29 cellular contexts compared by ENCODE assay signal in the genomic region with DNA sequence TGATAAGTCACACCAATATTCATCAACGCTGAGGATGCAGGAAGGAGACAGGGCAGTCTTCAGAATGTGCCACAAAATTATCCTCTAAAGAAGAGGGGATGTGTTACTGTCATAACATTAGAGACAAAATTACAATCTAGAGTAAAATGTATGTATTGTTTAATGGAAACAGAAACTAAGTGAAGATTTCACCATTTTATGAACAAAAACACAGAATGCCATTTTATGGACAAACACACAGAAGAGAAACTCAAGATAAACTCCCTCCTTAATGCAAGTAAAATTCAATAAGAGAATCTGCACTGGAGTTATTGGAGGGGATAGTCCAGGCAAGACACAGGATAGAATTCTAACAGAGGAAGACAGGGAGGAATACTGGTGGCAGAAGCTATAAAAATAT.
DNase-seq lines count a peak whose midpoint lies in the region; ATAC-seq and TF ChIP-seq lines count a peak whose summit lies in the region.
"Had no signal": no experiment of that assay in that cellular context is flagged by ENCODE, and none has a peak within 500 bp of the region (broad histone marks: within the 10 kb centered on the region; RNA-seq: fewer than 3 reads in every experiment).

No MANE protein-coding gene starts in this region.

- H3K9me3 Mint-ChIP-seq in activated CD8-positive, alpha-beta T cell treated with anti-CD3 and anti-CD28 coated beads for 36 hours: no peaks in the 10 kb centered on the region
- no peaks in the 10 kb centered on the region for H3K9me3 Mint-ChIP-seq in activated CD8-positive, alpha-beta T cell treated with anti-CD3 and anti-CD28 coated beads, Interleukin-2, amount 10 ng/mL, durations not matched to agents 7 days and 5 days (ENCODE audit: insufficient read depth)
- no peaks in the 10 kb centered on the region for H3K9me3 Mint-ChIP-seq in GM23338
- H3K9me3 Mint-ChIP-seq in brain: no peaks in the 10 kb centered on the region
- H3K9me3 Mint-ChIP-seq in naive B cell: no peaks in the 10 kb centered on the region
- H3K9me3 Mint-ChIP-seq: activated CD4-positive, alpha-beta T cell treated with anti-CD3 and anti-CD28 coated beads, Interleukin-2, amount 10 ng/mL, durations not matched to agents 24 days and 14 days had no signal

- H3K79me2 ChIP-seq in GM23338 (replicated peaks; ENCODE audit: insufficient read depth): peaks cover 13% of the 10 kb centered on the region

- no peak overlapping the region for H2AFZ ChIP-seq in GM23338

- H3K27me3 ChIP-seq in GM23338 (ENCODE audit: insufficient read depth): no peaks in the 10 kb centered on the region
- H3K27me3 ChIP-seq: neutrophil had no signal

- peaks cover 29% of the 10 kb centered on the region for H3K4me1 ChIP-seq in GM23338 (ENCODE audit: insufficient read depth)
- H3K4me1 ChIP-seq: prostate gland had no signal

- no peak overlapping the region for H3K4me3 ChIP-seq in GM23338
- H3K4me3 ChIP-seq: lung, prostate gland, thoracic aorta had no signal

- H3K4me2 ChIP-seq in GM23338: no peak overlapping the region
- H3K4me2 ChIP-seq: KMS-11 had no signal

- H4K20me1 ChIP-seq in GM23338 (replicated peaks; ENCODE audit: insufficient read depth): no peaks in the 10 kb centered on the region

- ATAC-seq in activated CD8-positive, alpha-beta T cell treated with anti-CD3 and anti-CD28 coated beads for 36 hours: no peak
- no peak for ATAC-seq in activated CD8-positive, alpha-beta T cell treated with anti-CD3 and anti-CD28 coated beads, Interleukin-2, amount 10 ng/mL, durations not matched to agents 7 days and 5 days
- ATAC-seq in GM23338 (no peak), naive B cell (ENCODE audit: low read depth in 2 of 2) (no peak), left ventricle myocardium superior (no peak), GM21737 (IDR thresholded peaks at IDR 0.05; ENCODE audit: unreplicated experiment) (no peak)
- ATAC-seq: HCT116, Panc1 had no signal

- H3K27ac ChIP-seq in GM23338 (ENCODE audit: low read depth): peak overlapping the region; percentile 43; the same call in 1 of the 2 replicates
- H3K27ac ChIP-seq: KMS-11, neutrophil, prostate gland, thoracic aorta had no signal

- no peaks in the 10 kb centered on the region for H3K9me2 ChIP-seq in GM23338 (ENCODE audit: insufficient read depth)

- H3K36me3 ChIP-seq in GM23338 (ENCODE audit: insufficient read depth): no peaks in the 10 kb centered on the region
- H3K36me3 ChIP-seq: prostate gland, thoracic aorta had no signal

- no peak for DNase-seq in activated CD8-positive, alpha-beta T cell treated with anti-CD3 and anti-CD28 coated beads for 36 hours
- no peak for DNase-seq in activated CD8-positive, alpha-beta T cell treated with anti-CD3 and anti-CD28 coated beads, Interleukin-2, amount 10 ng/mL, durations not matched to agents 7 days and 5 days
- no peak for DNase-seq in GM23338 (ENCODE audit: low spot score)
- DNase-seq in naive B cell: no peak
- no peak for DNase-seq in iPS-NIHi7 (ENCODE audit: extremely low spot score)
- DNase-seq in left ventricle myocardium superior: no peak
- DNase-seq: activated CD4-positive, alpha-beta T cell treated with anti-CD3 and anti-CD28 coated beads, Interleukin-2, amount 10 ng/mL, durations not matched to agents 24 days and 14 days; activated effector memory CD4-positive, alpha-beta T cell treated with anti-CD3 and anti-CD28 coated beads, Interleukin-2, amount 50 U/mL, for 16 hours; AML-193; DMS153; effector CD4-positive, alpha-beta T cell; erythroblast; GF-D8; head of caudate nucleus; NCI-H1417; NCI-H2029 treated with DMSO at 0.1 percent for 48 hours; NCI-H2227 treated with DMSO at 0.1 percent for 48 hours; NCI-H69; SHP77; stimulated activated naive CD4-positive, alpha-beta T cell had no signal

- H3F3A ChIP-seq in GM23338 (replicated peaks; ENCODE audit: low read depth): no peaks in the 10 kb centered on the region

- peak overlapping the region; percentile 51 for H3K27ac Mint-ChIP-seq in activated CD8-positive, alpha-beta T cell treated with anti-CD3 and anti-CD28 coated beads for 36 hours
- no peak overlapping the region for H3K27ac Mint-ChIP-seq in activated CD8-positive, alpha-beta T cell treated with anti-CD3 and anti-CD28 coated beads, Interleukin-2, amount 10 ng/mL, durations not matched to agents 7 days and 5 days
- peak overlapping the region; percentile 97 for H3K27ac Mint-ChIP-seq in GM23338
- H3K27ac Mint-ChIP-seq in brain: peak overlapping the region in 4 of 5 experiments; percentile 89 to 95 (median 92)
- peak overlapping the region in 4 of 6 donors; percentile 5 to 78 (median 22) for H3K27ac Mint-ChIP-seq in naive B cell
- H3K27ac Mint-ChIP-seq: activated CD4-positive, alpha-beta T cell treated with anti-CD3 and anti-CD28 coated beads, Interleukin-2, amount 10 ng/mL, durations not matched to agents 24 days and 14 days had no signal

- intact Hi-C loops in activated CD8-positive, alpha-beta T cell treated with anti-CD3 and anti-CD28 coated beads for 36 hours (cut with micrococcal nuclease): no loop called here
- intact Hi-C loops in left ventricle myocardium superior (cut with micrococcal nuclease): no loop called here

- POLR2A ChIA-PET in activated CD8-positive, alpha-beta T cell treated with anti-CD3 and anti-CD28 coated beads for 36 hours (lab: Charles Lee): no interaction called here
- POLR2A ChIA-PET in activated CD8-positive, alpha-beta T cell treated with anti-CD3 and anti-CD28 coated beads, Interleukin-2, amount 10 ng/mL, durations not matched to agents 7 days and 5 days (lab: Charles Lee): no interaction called here

- CTCF ChIA-PET in activated CD8-positive, alpha-beta T cell treated with anti-CD3 and anti-CD28 coated beads for 36 hours (lab: Charles Lee): interaction anchor here (1.0 kb wide), 2 partner anchors 20 to 21 kb away, joined by 4 to 5 read pairs; no protein-coding TSS in a partner anchor
- CTCF ChIA-PET in activated CD8-positive, alpha-beta T cell treated with anti-CD3 and anti-CD28 coated beads, Interleukin-2, amount 10 ng/mL, durations not matched to agents 7 days and 5 days (lab: Charles Lee): interaction anchor here (1.0 to 4.6 kb wide), 2 partner anchors 20 to 21 kb away, joined by 6 to 32 read pairs; no protein-coding TSS in a partner anchor

- no peaks in the 10 kb centered on the region for H3K27me3 Mint-ChIP-seq in activated CD8-positive, alpha-beta T cell treated with anti-CD3 and anti-CD28 coated beads for 36 hours
- H3K27me3 Mint-ChIP-seq in activated CD8-positive, alpha-beta T cell treated with anti-CD3 and anti-CD28 coated beads, Interleukin-2, amount 10 ng/mL, durations not matched to agents 7 days and 5 days (ENCODE audit: low read depth): no peaks in the 10 kb centered on the region
- H3K27me3 Mint-ChIP-seq in GM23338 (ENCODE audit: insufficient read depth, low read depth, poor library complexity): peaks cover 2% of the 10 kb centered on the region
- H3K27me3 Mint-ChIP-seq in brain: no peaks in the 10 kb centered on the region
- no peaks in the 10 kb centered on the region for H3K27me3 Mint-ChIP-seq in naive B cell
- H3K27me3 Mint-ChIP-seq: activated CD4-positive, alpha-beta T cell treated with anti-CD3 and anti-CD28 coated beads, Interleukin-2, amount 10 ng/mL, durations not matched to agents 24 days and 14 days had no signal

- peaks cover 27% of the 10 kb centered on the region for H3K4me1 Mint-ChIP-seq in activated CD8-positive, alpha-beta T cell treated with anti-CD3 and anti-CD28 coated beads for 36 hours (ENCODE audit: low read depth)
- H3K4me1 Mint-ChIP-seq in activated CD8-positive, alpha-beta T cell treated with anti-CD3 and anti-CD28 coated beads, Interleukin-2, amount 10 ng/mL, durations not matched to agents 7 days and 5 days (ENCODE audit: low read depth): peaks cover 6% of the 10 kb centered on the region
- peaks cover 37% of the 10 kb centered on the region for H3K4me1 Mint-ChIP-seq in GM23338
- peaks cover 66% of the 10 kb centered on the region for H3K4me1 Mint-ChIP-seq in brain
- H3K4me1 Mint-ChIP-seq in naive B cell: peaks cover 16 to 19% (median 19%) of the 10 kb centered on the region in 3 donors

- no peak for TF ChIP-seq CTCF in activated CD8-positive, alpha-beta T cell treated with anti-CD3 and anti-CD28 coated beads for 36 hours (IDR thresholded peaks at IDR 0.05)
- TF ChIP-seq CTCF in GM23338 (conservative IDR thresholded peaks at IDR 0.05; ENCODE audit: low read depth in 2 of 2) (no peak), brain (conservative IDR thresholded peaks at IDR 0.05) (no peak)

- no peaks in the 10 kb centered on the region for H3K36me3 Mint-ChIP-seq in activated CD8-positive, alpha-beta T cell treated with anti-CD3 and anti-CD28 coated beads for 36 hours (ENCODE audit: low read depth)
- H3K36me3 Mint-ChIP-seq in activated CD8-positive, alpha-beta T cell treated with anti-CD3 and anti-CD28 coated beads, Interleukin-2, amount 10 ng/mL, durations not matched to agents 7 days and 5 days (ENCODE audit: low read depth): no peaks in the 10 kb centered on the region
- H3K36me3 Mint-ChIP-seq in GM23338 (ENCODE audit: low read depth) (no peaks in the 10 kb centered on the region), brain (no peaks in the 10 kb centered on the region), naive B cell (no peaks in the 10 kb centered on the region)

- no peak overlapping the region for H3K4me3 Mint-ChIP-seq in activated CD8-positive, alpha-beta T cell treated with anti-CD3 and anti-CD28 coated beads for 36 hours
- H3K4me3 Mint-ChIP-seq in activated CD8-positive, alpha-beta T cell treated with anti-CD3 and anti-CD28 coated beads, Interleukin-2, amount 10 ng/mL, durations not matched to agents 7 days and 5 days: no peak overlapping the region
- H3K4me3 Mint-ChIP-seq in GM23338 (no peak overlapping the region), brain (peak overlapping the region in 1 of 5 experiments; percentile 35), naive B cell (no peak overlapping the region)
- H3K4me3 Mint-ChIP-seq: activated CD4-positive, alpha-beta T cell treated with anti-CD3 and anti-CD28 coated beads, Interleukin-2, amount 10 ng/mL, durations not matched to agents 24 days and 14 days had no signal

TF ChIP-seq in GM23338, 12 proteins besides CTCF, POLR2A, EP300 and RAD21 (continues in another document):
- TF ChIP-seq ZNF114 (CRISPR knock-in tag; IDR thresholded peaks at IDR 0.05) (no peak), POLR2AphosphoS5 (IDR thresholded peaks at IDR 0.05; ENCODE audit: low read depth) (no peak), ETS1 (IDR thresholded peaks at IDR 0.05) (no peak)
